Comparison of ENCODE assay signal across 8 cellular contexts in genomic region chrX:80808160-80808735, GRCh38. TPM values are rescaled to one million over a fixed set of nuclear protein-coding genes. Genes with fewer than 3 reads are reported as not detected.
A peak's percentile ranks its signal among the peaks of the same experiment; 100 is the strongest.
DNase-seq lines count a peak whose midpoint lies in the region; ATAC-seq lines count a peak whose summit lies in the region.

No MANE protein-coding gene starts in this region.

- peak overlapping the region; percentile 92 for H3K27ac ChIP-seq in caudate nucleus (ENCODE audit: low read depth, low read length)

- DNase-seq in A172 (ENCODE audit: low spot score) = peak; percentile 59
- DNase-seq in NCI-H2171 treated with DMSO at 0.1 percent for 48 hours (lab: John Stamatoyannopoulos, UW) = peak; percentile 75
- DNase-seq in activated CD4-positive, CD25-positive, alpha-beta regulatory T cell (lab: John Stamatoyannopoulos, UW) = peak; percentile 16 to 45 (median 26)
- peak in 59 of 61 donors; percentile 0 to 85 (median 56) for DNase-seq in caudate nucleus (lab: John Stamatoyannopoulos, UW)
- DNase-seq in islet precursor cell = peak; percentile 70
- DNase-seq in stimulated activated CD4-positive, alpha-beta T cell treated with anti-CD3 and anti-CD28 coated beads, Interleukin-12 subunit alpha, Interleukin-12 subunit beta, amount 100 ng/mL, for 4 hours = peak; percentile 54

- ATAC-seq in GM18520 (IDR thresholded peaks at IDR 0.05; ENCODE audit: unreplicated experiment) = peak; percentile 46
- peak; percentile 53 for ATAC-seq in HG03060 (IDR thresholded peaks at IDR 0.05; ENCODE audit: low read depth, unreplicated experiment)

RNA-seq across cellular contexts. Expression of gene BRWD3, which starts 1.4 kb away (rescaled TPM):
- total RNA-seq in A172 (2014; rRNA removed; shearing (Covaris generic)) = 0.90 and 2.2 TPM in 2 replicates

Comparison
In these comparisons a context has a peak if more than half of its experiments do, and no peak if none do; other contexts are left out.
1. Peak in every context shown above with its lines: DNase-seq, ATAC-seq and H3K27ac ChIP-seq.